In genomic region chr6:72464246-72464645, GRCh38 we compare ENCODE assay signal across 1 cellular context.
TF ChIP-seq lines count a peak whose summit lies in the region.

No MANE protein-coding gene starts in this region.

TF ChIP-seq in SK-N-SH treated with all-trans-retinoic acid at 6 μM for 48 hours, 23 proteins besides CTCF, POLR2A, EP300 and RAD21 (continued from another document):
- no peak for TF ChIP-seq ZC3H10 (CRISPR knock-in tag; IDR thresholded peaks at IDR 0.05)
- no peak for TF ChIP-seq PATZ1 (CRISPR knock-in tag; IDR thresholded peaks at IDR 0.05; ENCODE audit: borderline replicate concordance)
- no peak for TF ChIP-seq SNAI2 (CRISPR knock-in tag; IDR thresholded peaks at IDR 0.05)
- TF ChIP-seq ZFP30 (CRISPR knock-in tag; IDR thresholded peaks at IDR 0.05): no peak
- no peak for TF ChIP-seq TSHZ2 (CRISPR knock-in tag; IDR thresholded peaks at IDR 0.05)
- TF ChIP-seq ARNTL (CRISPR knock-in tag; IDR thresholded peaks at IDR 0.05; ENCODE audit: borderline replicate concordance, low read depth): no peak
